In genomic region chr11:121649798-121650197, GRCh38 we compare ENCODE assay signal across 18 cellular contexts.
DNase-seq lines count a peak whose midpoint lies in the region; ATAC-seq and TF ChIP-seq lines count a peak whose summit lies in the region.
"Had no signal": no experiment of that assay in that cellular context is flagged by ENCODE, and none has a peak within 500 bp of the region (broad histone marks: within the 10 kb centered on the region; RNA-seq: fewer than 3 reads in every experiment).

No MANE protein-coding gene starts in this region.

- H3K27me3 Mint-ChIP-seq in CD4-positive, CD25-positive, alpha-beta regulatory T cell = peaks cover 5% of the 10 kb centered on the region
- no peaks in the 10 kb centered on the region for H3K27me3 Mint-ChIP-seq in CD4-positive, alpha-beta memory T cell

- no peak for TF ChIP-seq CTCF in hepatocyte (IDR thresholded peaks at IDR 0.05; ENCODE audit: poor library complexity)

- H2AFZ ChIP-seq in hepatocyte = no peak overlapping the region

- intact Hi-C loops in CD4-positive, alpha-beta memory T cell (cut with micrococcal nuclease) = no loop called here

- H3K4me1 ChIP-seq in CD4-positive, CD25-positive, alpha-beta regulatory T cell (ENCODE audit: control insufficient read depth, insufficient read depth, low read length, poor library complexity, severe bottlenecking) = peaks cover 18% of the 10 kb centered on the region
- peaks cover 22% of the 10 kb centered on the region for H3K4me1 ChIP-seq in CD4-positive, alpha-beta memory T cell (ENCODE audit: insufficient read depth, low read length)
- H3K4me1 ChIP-seq in hepatocyte (ENCODE audit: insufficient read depth) = peaks cover 10% of the 10 kb centered on the region
- H3K4me1 ChIP-seq: breast epithelium had no signal

- CTCF ChIA-PET in CD4-positive, alpha-beta memory T cell (lab: Charles Lee; ENCODE audit: partially characterized antibody) = interaction anchor here (0.7 kb wide), 1 partner anchor 33 kb away, joined by 3 read pairs; no protein-coding TSS in a partner anchor

- H3K4me1 Mint-ChIP-seq in CD4-positive, CD25-positive, alpha-beta regulatory T cell = peaks cover 0 to 40% (median 25%) of the 10 kb centered on the region in 4 donors
- H3K4me1 Mint-ChIP-seq in CD4-positive, alpha-beta memory T cell = peaks cover 18 to 39% (median 30%) of the 10 kb centered on the region in 4 donors

- no peaks in the 10 kb centered on the region for H4K20me1 ChIP-seq in hepatocyte (ENCODE audit: insufficient read depth, poor library complexity, severe bottlenecking)

- no peaks in the 10 kb centered on the region for H3K9me3 ChIP-seq in CD4-positive, CD25-positive, alpha-beta regulatory T cell (ENCODE audit: control insufficient read depth in 2 of 2, low read length in 2 of 2)
- no peaks in the 10 kb centered on the region for H3K9me3 ChIP-seq in CD4-positive, alpha-beta memory T cell (ENCODE audit: control insufficient read depth in 1 of 2, low read length in 2 of 2)
- no peaks in the 10 kb centered on the region for H3K9me3 ChIP-seq in hepatocyte (ENCODE audit: low read depth)
- H3K9me3 ChIP-seq: breast epithelium, spleen, thoracic aorta had no signal

- DNase-seq in CD4-positive, CD25-positive, alpha-beta regulatory T cell = no peak
- no peak for DNase-seq in CD4-positive, alpha-beta memory T cell
- DNase-seq in NCI-H345 treated with DMSO at 0.1 percent for 48 hours (lab: John Stamatoyannopoulos, UW; ENCODE audit: unreplicated experiment) = peak; percentile 21
- no peak for DNase-seq in hepatocyte (ENCODE audit: low spot score)
- no peak for DNase-seq in HCEC 1CT
- DNase-seq in amygdala (lab: John Stamatoyannopoulos, UW) = no peak
- DNase-seq in iPS-NIHi11 (ENCODE audit: low spot score) = no peak
- DNase-seq: activated CD4-positive, alpha-beta T cell treated with anti-CD3 and anti-CD28 coated beads for 4 hours; activated naive CD4-positive, alpha-beta T cell treated with anti-CD3 and anti-CD28 coated beads, Interleukin-2, amount 50 U/mL, for 16 hours; foreskin fibroblast; kidney glomerular epithelial cell; NCI-H187; NCI-H774; spleen had no signal

- peak overlapping the region; percentile 48 for H3K27ac ChIP-seq in CD4-positive, CD25-positive, alpha-beta regulatory T cell (ENCODE audit: insufficient read depth, low read length, poor library complexity, severe bottlenecking)
- H3K27ac ChIP-seq in CD4-positive, alpha-beta memory T cell (ENCODE audit: low read depth, low read length) = no peak overlapping the region
- no peak overlapping the region for H3K27ac ChIP-seq in hepatocyte
- H3K27ac ChIP-seq: breast epithelium, spleen, thoracic aorta had no signal

- H3K4me3 Mint-ChIP-seq in CD4-positive, CD25-positive, alpha-beta regulatory T cell = peak overlapping the region in 3 of 4 donors; percentile 53 to 88 (median 60)
- H3K4me3 Mint-ChIP-seq in CD4-positive, alpha-beta memory T cell = peak overlapping the region in 7 of 8 donors; percentile 54 to 87 (median 82)
- H3K4me3 Mint-ChIP-seq: dendritic cell treated with granulocyte-macrophage colony-stimulating factor and Interleukin-4, amounts not matched to agents 40 ng/mL and 50 ng/mL, for 4 days had no signal

- H3K9me3 Mint-ChIP-seq in CD4-positive, CD25-positive, alpha-beta regulatory T cell = no peaks in the 10 kb centered on the region
- H3K9me3 Mint-ChIP-seq in CD4-positive, alpha-beta memory T cell = no peaks in the 10 kb centered on the region
- H3K9me3 Mint-ChIP-seq: dendritic cell treated with granulocyte-macrophage colony-stimulating factor and Interleukin-4, amounts not matched to agents 40 ng/mL and 50 ng/mL, for 4 days had no signal

- 36% methylated on average over 6 of the region's 6 CpGs for WGBS in hepatocyte (ENCODE audit: low lambda C conversion rate, missing lambda C conversion rate)

- ATAC-seq in CD4-positive, CD25-positive, alpha-beta regulatory T cell (ENCODE audit: low read depth in 2 of 2) = no peak
- ATAC-seq: SK-N-SH treated with all-trans-retinoic acid at 6 μM for 48 hours had no signal

- H3K4me3 ChIP-seq in CD4-positive, CD25-positive, alpha-beta regulatory T cell (ENCODE audit: low read depth, low read length) = no peak overlapping the region
- no peak overlapping the region for H3K4me3 ChIP-seq in CD4-positive, alpha-beta memory T cell (ENCODE audit: low read length in 2 of 2)
- H3K4me3 ChIP-seq in hepatocyte = no peak overlapping the region
- H3K4me3 ChIP-seq: breast epithelium, spleen, thoracic aorta had no signal

- peaks cover 4% of the 10 kb centered on the region for H3K36me3 Mint-ChIP-seq in CD4-positive, CD25-positive, alpha-beta regulatory T cell
- no peaks in the 10 kb centered on the region for H3K36me3 Mint-ChIP-seq in CD4-positive, alpha-beta memory T cell

- H3K4me2 ChIP-seq in hepatocyte = peak overlapping the region; percentile 30

- no peaks in the 10 kb centered on the region for H3K79me2 ChIP-seq in hepatocyte

- POLR2A ChIA-PET in CD4-positive, alpha-beta memory T cell (lab: Charles Lee; ENCODE audit: partially characterized antibody) = no interaction called here

- H3K36me3 ChIP-seq in CD4-positive, CD25-positive, alpha-beta regulatory T cell (ENCODE audit: control insufficient read depth, insufficient read depth, low read length) = no peaks in the 10 kb centered on the region
- no peaks in the 10 kb centered on the region for H3K36me3 ChIP-seq in CD4-positive, alpha-beta memory T cell (ENCODE audit: insufficient read depth, low read length)
- no peaks in the 10 kb centered on the region for H3K36me3 ChIP-seq in hepatocyte (replicated peaks; ENCODE audit: insufficient read depth, low read depth)
- H3K36me3 ChIP-seq: breast epithelium, spleen, thoracic aorta had no signal

- no peaks in the 10 kb centered on the region for H3K9me2 ChIP-seq in hepatocyte (replicated peaks; ENCODE audit: insufficient read depth)

- no peaks in the 10 kb centered on the region for H3K27me3 ChIP-seq in CD4-positive, CD25-positive, alpha-beta regulatory T cell (ENCODE audit: control insufficient read depth, insufficient read depth, low read length)
- H3K27me3 ChIP-seq in CD4-positive, alpha-beta memory T cell (ENCODE audit: insufficient read depth, low read length) = no peaks in the 10 kb centered on the region
- H3K27me3 ChIP-seq in hepatocyte = no peaks in the 10 kb centered on the region
- H3K27me3 ChIP-seq: breast epithelium had no signal

- peak overlapping the region; percentile 50 to 90 (median 78) for H3K27ac Mint-ChIP-seq in CD4-positive, CD25-positive, alpha-beta regulatory T cell
- H3K27ac Mint-ChIP-seq in CD4-positive, alpha-beta memory T cell = peak overlapping the region in 6 of 7 donors; percentile 26 to 86 (median 61)
- H3K27ac Mint-ChIP-seq: dendritic cell treated with granulocyte-macrophage colony-stimulating factor and Interleukin-4, amounts not matched to agents 40 ng/mL and 50 ng/mL, for 4 days had no signal
